In the genomic region with DNA sequence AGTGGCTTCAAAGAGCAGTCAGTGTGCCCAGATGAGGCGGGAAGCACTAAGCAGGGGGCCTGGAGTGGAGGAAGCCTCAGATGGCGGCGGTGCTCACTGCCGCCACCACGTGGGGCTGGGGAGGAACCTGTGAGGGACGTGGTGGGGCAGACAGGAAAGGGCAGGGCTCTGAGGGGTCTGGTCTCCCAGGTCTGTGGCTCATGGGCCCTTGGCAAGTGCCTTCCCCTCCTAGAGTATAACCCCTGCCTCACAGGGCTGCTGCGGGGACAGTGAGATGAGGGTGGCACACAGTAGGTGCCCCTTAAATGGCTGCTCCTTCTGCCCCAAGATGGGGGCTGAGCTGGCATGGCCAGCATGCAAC, we compare ENCODE assay signal across 9 cellular contexts. TPM values are rescaled to one million over a fixed set of nuclear protein-coding genes. Genes with fewer than 3 reads are reported as not detected.
DNase-seq lines count a peak whose midpoint lies in the region; ATAC-seq, FAIRE-seq and TF ChIP-seq lines count a peak whose summit lies in the region.
"Had no signal": no experiment of that assay in that cellular context is flagged by ENCODE, and none has a peak within 500 bp of the region (broad histone marks: within the 10 kb centered on the region; RNA-seq: fewer than 3 reads in every experiment).

No MANE protein-coding gene starts in this region.

- dilution Hi-C loops in IMR-90 (cut with HindIII; ENCODE audit: low sequenced_read_pairs, unreplicated experiment) = no loop called here

- no peaks in the 10 kb centered on the region for H3K9me3 Mint-ChIP-seq in CD8-positive, alpha-beta memory T cell
- H3K9me3 Mint-ChIP-seq: stimulated activated naive CD8-positive, alpha-beta T cell treated with anti-CD3 and anti-CD28 coated beads, Interleukin-15, Interleukin-2, amounts not matched to agents 100 ng/mL and 50 ng/mL, for 24 hours had no signal

- TF ChIP-seq EP300 in HepG2 (IDR thresholded peaks at IDR 0.05; ENCODE audit: low read depth in 2 of 2, low read length in 2 of 2) = no peak
- TF ChIP-seq EP300 in HepG2 (CRISPR knock-in tag; IDR thresholded peaks at IDR 0.05; ENCODE audit: borderline replicate concordance) = no peak

- peaks cover 7 to 21% of the 10 kb centered on the region in 2 donors for H3K27me3 Mint-ChIP-seq in CD8-positive, alpha-beta memory T cell

- H3K9me3 ChIP-seq in IMR-90 (ENCODE audit: control insufficient read depth, insufficient read depth, low read length) (no peaks in the 10 kb centered on the region), HepG2 (ENCODE audit: low read length) (no peaks in the 10 kb centered on the region)
- H3K9me3 ChIP-seq in CD8-positive, alpha-beta memory T cell (ENCODE audit: low read length) = no peaks in the 10 kb centered on the region

- peak; percentile 38 for TF ChIP-seq CTCF in IMR-90 (conservative IDR thresholded peaks at IDR 0.05; ENCODE audit: low read depth, low read length)
- TF ChIP-seq CTCF in HepG2 (CRISPR knock-in tag; IDR thresholded peaks at IDR 0.05) = peak; percentile 79

- no peaks in the 10 kb centered on the region for H3K79me1 ChIP-seq in IMR-90 (ENCODE audit: low read depth in 1 of 2, low read length in 2 of 2)

- WGBS in IMR-90 (ENCODE audit: extremely low coverage in 2 of 2, insufficient read length in 1 of 2), 2 experiments = 60% methylated on average over 1 of the region's 7 CpGs; no CpG with 5 or more reads in 1 of the 2 experiments
- no CpG with 5 or more reads among the region's 7 CpGs for WGBS in HepG2 (ENCODE audit: low lambda C conversion rate)

- DNase-seq in ELF-1 (ENCODE audit: low read depth, low spot score) = peak; percentile 81
- peak; percentile 4 for DNase-seq in IMR-90
- DNase-seq in UCSD-AML1 (lab: John Stamatoyannopoulos, UW; ENCODE audit: unreplicated experiment) = peak; percentile 68
- peak; percentile 34 for DNase-seq in HepG2 (ENCODE audit: low spot score)
- no peak for DNase-seq in CD8-positive, alpha-beta memory T cell
- no peak for DNase-seq in RKO (ENCODE audit: low spot score)

- no peak overlapping the region for H3K56ac ChIP-seq in IMR-90 (ENCODE audit: extremely low read depth, insufficient read depth, low read length)

- H3K27ac ChIP-seq in IMR-90 (ENCODE audit: insufficient read depth, low read length) = no peak overlapping the region
- no peak overlapping the region for H3K27ac ChIP-seq in HepG2 (ENCODE audit: extremely low read length, insufficient read depth, low read length)
- no peak overlapping the region for H3K27ac ChIP-seq in CD8-positive, alpha-beta memory T cell (ENCODE audit: low read depth, low read length)

- H2BK120ac ChIP-seq in IMR-90 (ENCODE audit: low read depth, low read length) = no peak overlapping the region

- no peaks in the 10 kb centered on the region for H4K20me1 ChIP-seq in IMR-90 (ENCODE audit: insufficient read depth, low read length)
- no peaks in the 10 kb centered on the region for H4K20me1 ChIP-seq in HepG2 (ENCODE audit: insufficient read depth, low read length)

- ATAC-seq in IMR-90 (ENCODE audit: low read depth) (peak; percentile 63; the same call in 1 of the 2 replicates), HepG2 (peak; percentile 74), GM19023 (IDR thresholded peaks at IDR 0.05; ENCODE audit: unreplicated experiment) (no peak), GM19452 (IDR thresholded peaks at IDR 0.05; ENCODE audit: unreplicated experiment) (no peak)

- POLR2A ChIA-PET in IMR-90 (lab: Charles Lee; ENCODE audit: unreplicated experiment) (no interaction called here), HepG2 (lab: Yijun Ruan, JAX) (no interaction called here)
- POLR2A ChIA-PET in CD8-positive, alpha-beta memory T cell (lab: Charles Lee) = no interaction called here

- H2AFZ ChIP-seq in IMR-90 (replicated peaks; ENCODE audit: low read length, poor library complexity) (no peak overlapping the region), HepG2 (ENCODE audit: low read length) (no peak overlapping the region)

- no peaks in the 10 kb centered on the region for H3K79me2 ChIP-seq in HepG2 (ENCODE audit: insufficient read depth, low read length)

- H3K4ac ChIP-seq in IMR-90 (ENCODE audit: low read depth, low read length) = no peak overlapping the region

- H2AK9ac ChIP-seq in IMR-90 (replicated peaks; ENCODE audit: low read depth, low read length, poor library complexity) = no peak overlapping the region

- no peak overlapping the region for H4K5ac ChIP-seq in IMR-90 (ENCODE audit: low read depth, low read length)

- in situ Hi-C loops in IMR-90 (cut with MboI; ENCODE audit: low sequenced_read_pairs) (no loop called here), HepG2 (cut with HindIII; ENCODE audit: extremely low pct_ligation_motif_present, low pct_unique_long_range_greater_than_20kb) (no loop called here)

- no peak overlapping the region for H3K18ac ChIP-seq in IMR-90 (ENCODE audit: low read depth, low read length)

- CTCF ChIA-PET in IMR-90 (lab: Yijun Ruan, JAX) (no interaction called here), HepG2 (lab: Yijun Ruan, JAX; ENCODE audit: low intra/inter-chr PET ratio, low total read pairs) (interaction anchor here (0.8 kb wide), 1 partner anchor 61 kb away, joined by 4 read pairs; no protein-coding TSS in a partner anchor)
- CTCF ChIA-PET in CD8-positive, alpha-beta memory T cell (lab: Charles Lee) = no interaction called here

- no peak overlapping the region for H2BK5ac ChIP-seq in IMR-90 (ENCODE audit: low read depth, low read length, poor library complexity, severe bottlenecking)

- H3K4me1 ChIP-seq in IMR-90 (ENCODE audit: control insufficient read depth, insufficient read depth, low read length) = no peaks in the 10 kb centered on the region
- H3K4me1 ChIP-seq in HepG2 (ENCODE audit: insufficient read depth, low read length) = peaks cover 21% of the 10 kb centered on the region
- H3K4me1 ChIP-seq in CD8-positive, alpha-beta memory T cell (ENCODE audit: insufficient read depth, low read length) = no peaks in the 10 kb centered on the region

- H3K9ac ChIP-seq in IMR-90 (ENCODE audit: low read depth, low read length) (no peak overlapping the region), HepG2 (ENCODE audit: insufficient read depth, low read depth, low read length) (no peak overlapping the region)

- no peak overlapping the region for H3K14ac ChIP-seq in IMR-90 (replicated peaks; ENCODE audit: low read depth, low read length)

- H3K4me2 ChIP-seq in IMR-90 (ENCODE audit: low read depth, low read length) (no peak overlapping the region), HepG2 (ENCODE audit: low read depth, low read length) (peak overlapping the region; percentile 28; the same call in 1 of the 2 replicates)

- no peak overlapping the region for H3K4me3 Mint-ChIP-seq in CD8-positive, alpha-beta memory T cell
- H3K4me3 Mint-ChIP-seq: stimulated activated naive CD8-positive, alpha-beta T cell treated with anti-CD3 and anti-CD28 coated beads, Interleukin-15, Interleukin-2, amounts not matched to agents 100 ng/mL and 50 ng/mL, for 24 hours had no signal

- no peak overlapping the region for H2BK20ac ChIP-seq in IMR-90 (ENCODE audit: low read depth, low read length)

- H3K36me3 Mint-ChIP-seq in CD8-positive, alpha-beta memory T cell = no peaks in the 10 kb centered on the region

- H3K36me3 ChIP-seq in IMR-90 (ENCODE audit: control insufficient read depth, insufficient read depth, low read length) (no peaks in the 10 kb centered on the region), HepG2 (replicated peaks in 1 of 2; ENCODE audit: control insufficient read depth in 1 of 2, insufficient read depth in 2 of 2, low read length in 2 of 2) (no peaks in the 10 kb centered on the region)
- H3K36me3 ChIP-seq in CD8-positive, alpha-beta memory T cell (ENCODE audit: insufficient read depth, low read length) = no peaks in the 10 kb centered on the region

- no peak for TF ChIP-seq POLR2A in IMR-90 (IDR thresholded peaks at IDR 0.05; ENCODE audit: low read depth, low read length)
- TF ChIP-seq POLR2A in HepG2 (IDR thresholded peaks at IDR 0.05; ENCODE audit: insufficient read depth in 1 of 2, low read depth in 2 of 2, low read length in 2 of 2) = no peak

- peaks cover 76% of the 10 kb centered on the region for H3K27me3 ChIP-seq in IMR-90 (ENCODE audit: control insufficient read depth, insufficient read depth, low read length)
- H3K27me3 ChIP-seq in HepG2 (ENCODE audit: control insufficient read depth in 1 of 2, insufficient read depth in 2 of 2, low read length in 2 of 2) = peaks cover 4 to 31% of the 10 kb centered on the region in 2 experiments; a peak in 4 of 5 replicates
- H3K27me3 ChIP-seq in CD8-positive, alpha-beta memory T cell (ENCODE audit: insufficient read depth, low read length, poor library complexity, severe bottlenecking) = no peaks in the 10 kb centered on the region

- BruUV-seq in IMR-90 (replicated peaks; lab: Mats Ljungman, UMichigan) (no TSS peak), HepG2 (replicated peaks; lab: Mats Ljungman, UMichigan) (no TSS peak)

- no peak overlapping the region for H2BK15ac ChIP-seq in IMR-90 (ENCODE audit: low read depth, low read length)

- no peak overlapping the region for H4K8ac ChIP-seq in IMR-90 (ENCODE audit: low read depth in 2 of 2, low read length in 2 of 2)

- TF ChIP-seq RAD21 in IMR-90 (IDR thresholded peaks at IDR 0.05; ENCODE audit: low read length) = peak; percentile 32; the same call in 1 of the 2 replicates
- no peak for TF ChIP-seq RAD21 in HepG2 (CRISPR knock-in tag; IDR thresholded peaks at IDR 0.05)

- H3K27ac Mint-ChIP-seq in CD8-positive, alpha-beta memory T cell = no peak overlapping the region
- H3K27ac Mint-ChIP-seq: stimulated activated naive CD8-positive, alpha-beta T cell treated with anti-CD3 and anti-CD28 coated beads, Interleukin-15, Interleukin-2, amounts not matched to agents 100 ng/mL and 50 ng/mL, for 24 hours had no signal

- no peak overlapping the region; the same call in 1 of the 2 replicates for H3K23ac ChIP-seq in IMR-90 (ENCODE audit: low read depth, low read length)

- H2AK5ac ChIP-seq in IMR-90 (ENCODE audit: low read depth, low read length) = no peak overlapping the region

- intact Hi-C loops in IMR-90 (cut with micrococcal nuclease) (no loop called here), HepG2 (cut with micrococcal nuclease; ENCODE audit: unreplicated experiment) (loop anchor here (1.0 kb wide), 1 partner anchor 61 kb away; no protein-coding TSS in a partner anchor)

- H3K4me3 ChIP-seq in IMR-90 (ENCODE audit: insufficient read depth, low read depth, low read length) (no peak overlapping the region), HepG2 (replicated peaks in 1 of 3; ENCODE audit: insufficient read depth in 1 of 3, low read depth in 2 of 3, low read length in 3 of 3) (no peak overlapping the region)
- no peak overlapping the region for H3K4me3 ChIP-seq in CD8-positive, alpha-beta memory T cell (ENCODE audit: low read length)

- 0 out of 2 replicates have a peak, but pooled peaks cover 3% of the 10 kb centered on the region for H3K9me1 ChIP-seq in IMR-90 (ENCODE audit: insufficient read depth, low read length)

- no peak overlapping the region for H4K91ac ChIP-seq in IMR-90 (ENCODE audit: insufficient read depth, low read depth, low read length)

- FAIRE-seq in HepG2 (lab: Jason Lieb, UNC) = peak; percentile 46

- no peaks in the 10 kb centered on the region for H3K4me1 Mint-ChIP-seq in CD8-positive, alpha-beta memory T cell

RNA-seq across cellular contexts. Expression of a gene that starts 26.6 kb away (rescaled TPM):
- total RNA-seq in IMR-90 (2012; rRNA removed) (not detected in 2 replicates), HepG2 (2016; rRNA removed; fragmentation: Illumina TruSeq; extraction: Trizol) (38.8 and 44.7 TPM in 2 replicates)
- polyA plus RNA-seq in IMR-90 (2012; rRNA removed) (not detected in 2 replicates), HepG2 (2011; rRNA removed) (28.9 and 43.2 TPM in 2 replicates)
- polyA plus RNA-seq in IMR-90 (2012; cell fraction: cytosol; rRNA removed) = not detected in 2 replicates
- not detected in 2 replicates for polyA plus RNA-seq in IMR-90 (2012; cell fraction: nucleus; rRNA removed; ENCODE audit: low replicate concordance)
- 7.2 and 7.8 TPM in 2 replicates for total RNA-seq in HepG2 (2016; cell fraction: cytosol; rRNA removed; fragmentation: Illumina TruSeq; extraction: Trizol; ENCODE audit: low read depth)
- total RNA-seq in HepG2 (2016; cell fraction: insoluble cytoplasmic fraction; rRNA removed; fragmentation: Illumina TruSeq; extraction: Trizol) = 32.3 and 46.7 TPM in 2 replicates
- 22.5 and 25.3 TPM in 2 replicates for total RNA-seq in HepG2 (2016; cell fraction: membrane; rRNA removed; fragmentation: Illumina TruSeq; extraction: Trizol)
- 26.4 and 32.4 TPM in 2 replicates for total RNA-seq in HepG2 (2016; cell fraction: nucleus; rRNA removed; fragmentation: Illumina TruSeq; extraction: Trizol)
- 25.4 and 37.8 TPM in 2 replicates for polyA plus RNA-seq in HepG2 (2011; cell fraction: cytosol; rRNA removed)
- polyA plus RNA-seq in HepG2 (2011; cell fraction: nucleus; rRNA removed) = 82.6 and 84.5 TPM in 2 replicates
- polyA plus RNA-seq in HepG2 (2012) = 22.4 and 32.6 TPM in 2 replicates
- 6.7 and 7.0 TPM in 2 replicates for polyA plus RNA-seq in HepG2 (2016; cell fraction: cytosol; fragmentation: Illumina TruSeq; extraction: Trizol; ENCODE audit: low read depth)
- 34.3 and 43.6 TPM in 2 replicates for polyA plus RNA-seq in HepG2 (2016; cell fraction: insoluble cytoplasmic fraction; fragmentation: Illumina TruSeq; extraction: Trizol; ENCODE audit: low read depth)
- 17.4 and 17.9 TPM in 2 replicates for polyA plus RNA-seq in HepG2 (2016; cell fraction: membrane; fragmentation: Illumina TruSeq; extraction: Trizol; ENCODE audit: low read depth)
- polyA plus RNA-seq in HepG2 (2016; cell fraction: nucleus; fragmentation: Illumina TruSeq; extraction: Trizol; ENCODE audit: insufficient read depth, low read depth) = 59.8 and 63.0 TPM in 2 replicates
- polyA minus RNA-seq in HepG2 (2011; rRNA and poly(A)+ RNA removed; ENCODE audit: low replicate concordance) = 75.6 TPM in 1 of 2 replicates, not detected in the other
- polyA minus RNA-seq in HepG2 (2011; cell fraction: cytosol; rRNA and poly(A)+ RNA removed) = 33.2 and 39.7 TPM in 2 replicates
- 18.8 and 21.6 TPM in 2 replicates for polyA minus RNA-seq in HepG2 (2011; cell fraction: nucleus; rRNA and poly(A)+ RNA removed)
- total RNA-seq in CD8-positive, alpha-beta memory T cell = not detected
- polyA plus RNA-seq in CD8-positive, alpha-beta memory T cell = not detected

RNA-seq across cellular contexts. Expression of a gene that starts 30.4 kb away (rescaled TPM):
- not detected in 2 replicates for total RNA-seq in IMR-90 (2012; rRNA removed)
- not detected in 2 replicates for polyA plus RNA-seq in IMR-90 (2012; rRNA removed)
- polyA plus RNA-seq in IMR-90 (2012; cell fraction: cytosol; rRNA removed) = not detected in 2 replicates
- not detected in 2 replicates for polyA plus RNA-seq in IMR-90 (2012; cell fraction: nucleus; rRNA removed; ENCODE audit: low replicate concordance)
- total RNA-seq in HepG2 (2016; rRNA removed; fragmentation: Illumina TruSeq; extraction: Trizol) = not detected in 2 replicates
- not detected in 2 replicates for total RNA-seq in HepG2 (2016; cell fraction: cytosol; rRNA removed; fragmentation: Illumina TruSeq; extraction: Trizol; ENCODE audit: low read depth)
- total RNA-seq in HepG2 (2016; cell fraction: insoluble cytoplasmic fraction; rRNA removed; fragmentation: Illumina TruSeq; extraction: Trizol) = not detected in 2 replicates
- not detected in 2 replicates for total RNA-seq in HepG2 (2016; cell fraction: membrane; rRNA removed; fragmentation: Illumina TruSeq; extraction: Trizol)
- not detected in 2 replicates for total RNA-seq in HepG2 (2016; cell fraction: nucleus; rRNA removed; fragmentation: Illumina TruSeq; extraction: Trizol)
- not detected in 2 replicates for polyA plus RNA-seq in HepG2 (2011; rRNA removed)
- not detected in 2 replicates for polyA plus RNA-seq in HepG2 (2011; cell fraction: cytosol; rRNA removed)
- polyA plus RNA-seq in HepG2 (2011; cell fraction: nucleus; rRNA removed) = not detected in 2 replicates
- polyA plus RNA-seq in HepG2 (2012) = not detected in 2 replicates
- not detected in 2 replicates for polyA plus RNA-seq in HepG2 (2016; cell fraction: cytosol; fragmentation: Illumina TruSeq; extraction: Trizol; ENCODE audit: low read depth)
- not detected in 2 replicates for polyA plus RNA-seq in HepG2 (2016; cell fraction: insoluble cytoplasmic fraction; fragmentation: Illumina TruSeq; extraction: Trizol; ENCODE audit: low read depth)
- polyA plus RNA-seq in HepG2 (2016; cell fraction: membrane; fragmentation: Illumina TruSeq; extraction: Trizol; ENCODE audit: low read depth) = not detected in 2 replicates
- not detected in 2 replicates for polyA plus RNA-seq in HepG2 (2016; cell fraction: nucleus; fragmentation: Illumina TruSeq; extraction: Trizol; ENCODE audit: insufficient read depth, low read depth)
- not detected in 2 replicates for polyA minus RNA-seq in HepG2 (2011; rRNA and poly(A)+ RNA removed; ENCODE audit: low replicate concordance)
- polyA minus RNA-seq in HepG2 (2011; cell fraction: cytosol; rRNA and poly(A)+ RNA removed) = not detected in 2 replicates
- polyA minus RNA-seq in HepG2 (2011; cell fraction: nucleus; rRNA and poly(A)+ RNA removed) = not detected in 2 replicates
- not detected for total RNA-seq in CD8-positive, alpha-beta memory T cell
- polyA plus RNA-seq in CD8-positive, alpha-beta memory T cell = not detected

Comparison
In these comparisons a context has a peak if more than half of its experiments do, and no peak if none do; other contexts are left out.
1. DNase-seq: peak in ELF-1 (single experiment), IMR-90 (single experiment), UCSD-AML1 (single experiment) and HepG2 (single experiment); none in CD8-positive, alpha-beta memory T cell (0 of 5) and RKO (single experiment).
2. ATAC-seq: peak in IMR-90 (single experiment) and HepG2 (single experiment); none in GM19023 (single experiment) and GM19452 (single experiment).